ENCODE assay signal across 19 cellular contexts in genomic region chr5:15585826-15586591, GRCh38.
DNase-seq lines count a peak whose midpoint lies in the region; ATAC-seq, FAIRE-seq and TF ChIP-seq lines count a peak whose summit lies in the region.
"Had no signal": no experiment of that assay in that cellular context is flagged by ENCODE, and none has a peak within 500 bp of the region (broad histone marks: within the 10 kb centered on the region; RNA-seq: fewer than 3 reads in every experiment).

No MANE protein-coding gene starts in this region.

- H3K4me1 ChIP-seq in SK-N-SH (ENCODE audit: control insufficient read depth in 1 of 2, insufficient read depth in 2 of 2, low read depth in 1 of 2, low read length in 1 of 2) (no peaks in the 10 kb centered on the region), K562 (replicated peaks in 1 of 2; ENCODE audit: control insufficient read depth in 2 of 2, insufficient read depth in 2 of 2, low read length in 2 of 2) (no peaks in the 10 kb centered on the region), lower lobe of right lung (no peaks in the 10 kb centered on the region), transverse colon (no peaks in the 10 kb centered on the region)

- no peak for FAIRE-seq in K562 (lab: Jason Lieb, UNC)
- FAIRE-seq: GM19239 had no signal

- CTCF ChIA-PET in SK-N-SH (lab: Yijun Ruan, JAX), result interaction anchor here (0.8 to 1.5 kb wide), 6 partner anchors 9 to 85 kb away, joined by 3 to 5 read pairs (median 4); no protein-coding TSS in a partner anchor
- CTCF ChIA-PET in K562 (lab: Yijun Ruan, JAX; ENCODE audit: low intra/inter-chr PET ratio), result no interaction called here
- CTCF ChIA-PET in CD4-positive, alpha-beta T cell (lab: Charles Lee), result no interaction called here

- H3K4me1 Mint-ChIP-seq in mesothelial cell of epicardium, result peaks cover 42% of the 10 kb centered on the region
- H3K4me1 Mint-ChIP-seq in CD4-positive, alpha-beta T cell (ENCODE audit: low read depth), result no peaks in the 10 kb centered on the region

- TF ChIP-seq EP300 in SK-N-SH (IDR thresholded peaks at IDR 0.05; ENCODE audit: borderline replicate concordance in 1 of 2, low read depth in 1 of 2, low read length in 1 of 2) (no peak), K562 (IDR thresholded peaks at IDR 0.05; ENCODE audit: low read length) (no peak), transverse colon (IDR thresholded peaks at IDR 0.05; ENCODE audit: low read depth) (no peak)

- no peak overlapping the region for H3K4me3 ChIP-seq in SK-N-SH (ENCODE audit: low read depth in 2 of 2, low read length in 1 of 2)
- no peak overlapping the region for H3K4me3 ChIP-seq in K562
- H3K4me3 ChIP-seq in lower lobe of right lung, result no peak overlapping the region
- H3K4me3 ChIP-seq in transverse colon, result no peak overlapping the region

- POLR2A ChIA-PET in SK-N-SH (lab: Yijun Ruan, JAX), result no interaction called here
- POLR2A ChIA-PET in K562 (lab: Yijun Ruan, JAX), result no interaction called here
- POLR2A ChIA-PET in CD4-positive, alpha-beta T cell (lab: Charles Lee), result no interaction called here

- no peaks in the 10 kb centered on the region for H3K9me1 ChIP-seq in K562 (ENCODE audit: control insufficient read depth, insufficient read depth, low read length)

- H3K9me3 ChIP-seq in SK-N-SH, result peaks cover 6% of the 10 kb centered on the region; the same call in 1 of the 2 replicates
- no peaks in the 10 kb centered on the region for H3K9me3 ChIP-seq in K562 (replicated peaks; ENCODE audit: control insufficient read depth, insufficient read depth, low read depth, low read length)
- no peaks in the 10 kb centered on the region for H3K9me3 ChIP-seq in lower lobe of right lung
- H3K9me3 ChIP-seq in transverse colon, result peaks cover 0 to 3% of the 10 kb centered on the region in 2 donors
- H3K9me3 ChIP-seq in CD4-positive, alpha-beta T cell (ENCODE audit: control insufficient read depth, low read length), result no peaks in the 10 kb centered on the region

- H3K27me3 Mint-ChIP-seq in mesothelial cell of epicardium (ENCODE audit: low read depth), result no peaks in the 10 kb centered on the region
- H3K27me3 Mint-ChIP-seq in CD4-positive, alpha-beta T cell, result no peaks in the 10 kb centered on the region

- ATAC-seq in SK-N-SH treated with all-trans-retinoic acid at 6 μM for 48 hours (peak; percentile 30; the same call in 1 of the 3 replicates), K562 (no peak), lower lobe of right lung (no peak)
- ATAC-seq in CD4-positive, alpha-beta T cell (ENCODE audit: poor library complexity), result no peak

- DNase-seq in SK-N-SH, result no peak
- DNase-seq in K562 (ENCODE audit: extremely low read depth in 1 of 4, low spot score in 3 of 4), result no peak
- no peak for DNase-seq in mesothelial cell of epicardium (ENCODE audit: low spot score in 2 of 2, unreplicated experiment in 2 of 2)
- no peak for DNase-seq in NCI-H187 treated with DMSO at 0.1 percent for 48 hours (lab: John Stamatoyannopoulos, UW)
- DNase-seq in lower lobe of right lung, result no peak
- no peak for DNase-seq in transverse colon
- no peak for DNase-seq in CD4-positive, alpha-beta T cell
- DNase-seq: H9; Kasumi-1; NCI-H1105 treated with DMSO at 0.1 percent for 48 hours; NCI-H1694 treated with DMSO at 0.1 percent for 48 hours; NCI-H69; NK-92 treated with Interleukin-12 subunit alpha and Interleukin-12 subunit beta, amount 100 ng/mL, for 24 hours; OCI-M1; SHP77 treated with DMSO at 0.1 percent for 48 hours had no signal

- H3K4me3 Mint-ChIP-seq in mesothelial cell of epicardium, result no peak overlapping the region
- H3K4me3 Mint-ChIP-seq in CD4-positive, alpha-beta T cell, result no peak overlapping the region
- H3K4me3 Mint-ChIP-seq: H9 had no signal

- H2AFZ ChIP-seq in SK-N-SH (ENCODE audit: low read depth) (no peak overlapping the region), K562 (ENCODE audit: low read depth, low read length) (no peak overlapping the region)

- no TSS peak for BruUV-seq in K562 (replicated peaks; lab: Mats Ljungman, UMichigan)

- H4K20me1 ChIP-seq in SK-N-SH (ENCODE audit: insufficient read depth) (no peaks in the 10 kb centered on the region), K562 (replicated peaks; ENCODE audit: control insufficient read depth, insufficient read depth, low read length) (no peaks in the 10 kb centered on the region)

- TF ChIP-seq RAD21 in SK-N-SH (IDR thresholded peaks at IDR 0.05; ENCODE audit: low read length) (no peak), K562 (CRISPR knock-in tag; conservative IDR thresholded peaks at IDR 0.05 in 1 of 2, IDR thresholded peaks at IDR 0.05 in 1 of 2) (no peak)

- H3K4me2 ChIP-seq in SK-N-SH (no peak overlapping the region), K562 (ENCODE audit: insufficient read depth, low read length) (no peak overlapping the region)

- H3K9ac ChIP-seq in SK-N-SH, result no peak overlapping the region
- no peak overlapping the region for H3K9ac ChIP-seq in K562 (ENCODE audit: insufficient read depth in 1 of 2, low read depth in 2 of 2, low read length in 2 of 2)

- H3K79me2 ChIP-seq in SK-N-SH (ENCODE audit: insufficient read depth) (peaks cover 7% of the 10 kb centered on the region; the same call in 1 of the 2 replicates), K562 (ENCODE audit: control insufficient read depth, insufficient read depth, low read length) (no peaks in the 10 kb centered on the region)

- peaks cover 0 to 12% of the 10 kb centered on the region in 2 experiments for H3K36me3 ChIP-seq in SK-N-SH (replicated peaks in 1 of 2; ENCODE audit: control insufficient read depth in 1 of 2, insufficient read depth in 2 of 2, low read length in 1 of 2)
- no peaks in the 10 kb centered on the region for H3K36me3 ChIP-seq in K562 (ENCODE audit: control insufficient read depth, insufficient read depth, low read length)
- H3K36me3 ChIP-seq in lower lobe of right lung, result no peaks in the 10 kb centered on the region
- H3K36me3 ChIP-seq in transverse colon, result no peaks in the 10 kb centered on the region

- no peak overlapping the region for H3K27ac ChIP-seq in SK-N-SH (ENCODE audit: low read depth in 2 of 2, low read length in 1 of 2)
- H3K27ac ChIP-seq in K562 (ENCODE audit: extremely low read depth, low read depth, low read length), result no peak overlapping the region
- no peak overlapping the region for H3K27ac ChIP-seq in lower lobe of right lung
- H3K27ac ChIP-seq in transverse colon, result no peak overlapping the region
- H3K27ac ChIP-seq in CD4-positive, alpha-beta T cell (ENCODE audit: low read depth, low read length), result no peak overlapping the region
- H3K27ac ChIP-seq: 22Rv1, C4-2B had no signal

- in situ Hi-C loops in K562 (cut with MboI), result no loop called here
- in situ Hi-C loops in transverse colon (cut with MboI; ENCODE audit: low pct_ligation_motif_present in 1 of 4, low pct_unique_long_range_greater_than_20kb in 1 of 4, low sequenced_read_pairs in 3 of 4), result no loop called here

- peaks cover 51% of the 10 kb centered on the region for H3K36me3 Mint-ChIP-seq in mesothelial cell of epicardium
- H3K36me3 Mint-ChIP-seq in CD4-positive, alpha-beta T cell (ENCODE audit: low read depth), result no peaks in the 10 kb centered on the region

- no peak for TF ChIP-seq CTCF in SK-N-SH (IDR thresholded peaks at IDR 0.05)
- no peak for TF ChIP-seq CTCF in K562 (IDR thresholded peaks at IDR 0.05 in 2 of 3, conservative IDR thresholded peaks at IDR 0.05 in 1 of 3; ENCODE audit: insufficient read depth in 2 of 3, low read depth in 1 of 3, low read length in 3 of 3)
- TF ChIP-seq CTCF in mesothelial cell of epicardium (IDR thresholded peaks at IDR 0.05; ENCODE audit: unreplicated experiment), result no peak
- no peak for TF ChIP-seq CTCF in lower lobe of right lung (IDR thresholded peaks at IDR 0.05)
- TF ChIP-seq CTCF in transverse colon (IDR thresholded peaks at IDR 0.05), result no peak
- no peak for TF ChIP-seq CTCF in CD4-positive, alpha-beta T cell (IDR thresholded peaks at IDR 0.05)

- intact Hi-C loops in K562 (cut with micrococcal nuclease) (no loop called here), lower lobe of right lung (cut with DNase I) (no loop called here), transverse colon (cut with DNase I; ENCODE audit: low total_unique reads) (no loop called here)
- intact Hi-C loops in CD4-positive, alpha-beta T cell (cut with DNase I, micrococcal nuclease), result no loop called here

- no peaks in the 10 kb centered on the region for H3K9me2 ChIP-seq in SK-N-SH

- peak overlapping the region; percentile 84 for H3K27ac Mint-ChIP-seq in mesothelial cell of epicardium
- H3K27ac Mint-ChIP-seq in CD4-positive, alpha-beta T cell, result no peak overlapping the region
- H3K27ac Mint-ChIP-seq: H9 had no signal

- TF ChIP-seq POLR2A in K562 (conservative IDR thresholded peaks at IDR 0.05) (no peak), transverse colon (IDR thresholded peaks at IDR 0.05) (no peak)

- peaks cover 23% of the 10 kb centered on the region for H3K9me3 Mint-ChIP-seq in mesothelial cell of epicardium
- peaks cover 13% of the 10 kb centered on the region for H3K9me3 Mint-ChIP-seq in CD4-positive, alpha-beta T cell

- H3K27me3 ChIP-seq in SK-N-SH (ENCODE audit: insufficient read depth) (no peaks in the 10 kb centered on the region), K562 (ENCODE audit: control insufficient read depth in 2 of 2, insufficient read depth in 2 of 2, low read length in 2 of 2) (no peaks in the 10 kb centered on the region), lower lobe of right lung (ENCODE audit: low read depth) (no peaks in the 10 kb centered on the region), transverse colon (no peaks in the 10 kb centered on the region)
- H3K27me3 ChIP-seq in CD4-positive, alpha-beta T cell (ENCODE audit: control insufficient read depth, insufficient read depth, low read length), result no peaks in the 10 kb centered on the region

- WGBS in SK-N-SH (ENCODE audit: low lambda C conversion rate), result 92% methylated on average over 2 of the region's 2 CpGs
- WGBS in K562 (ENCODE audit: insufficient coverage, low coverage, missing lambda C conversion rate), result 0% methylated on average over 2 of the region's 2 CpGs
- WGBS in transverse colon (ENCODE audit: low coverage in 1 of 2), 2 donors, result 71 to 75% methylated on average over 2 of the region's 2 CpGs

- peaks cover 4% of the 10 kb centered on the region for H3F3A ChIP-seq in SK-N-SH (replicated peaks; ENCODE audit: insufficient read depth)

TF ChIP-seq in SK-N-SH treated with all-trans-retinoic acid at 6 μM for 48 hours, 23 proteins besides CTCF, POLR2A, EP300 and RAD21 (continues in another document):
- TF ChIP-seq ARNTL (CRISPR knock-in tag; IDR thresholded peaks at IDR 0.05; ENCODE audit: borderline replicate concordance, low read depth), result no peak
- no peak for TF ChIP-seq OSR1 (CRISPR knock-in tag; IDR thresholded peaks at IDR 0.05)
- no peak for TF ChIP-seq ZFP3 (CRISPR knock-in tag; IDR thresholded peaks at IDR 0.05)

TF ChIP-seq in SK-N-SH, 30 proteins besides CTCF, POLR2A, EP300 and RAD21 (continues in another document):
- TF ChIP-seq YY1 (IDR thresholded peaks at IDR 0.05; ENCODE audit: low read depth) (no peak), FOXJ3 (CRISPR knock-in tag; IDR thresholded peaks at IDR 0.05) (no peak)

TF ChIP-seq in K562, 482 proteins besides CTCF, POLR2A, EP300 and RAD21 (continues in another document):
- no peak for TF ChIP-seq ZFX (CRISPR knock-in tag; IDR thresholded peaks at IDR 0.05)
